Comparison of ENCODE assay signal across 17 cellular contexts in genomic region chr11:38547464-38547863, GRCh38.
DNase-seq lines count a peak whose midpoint lies in the region; ATAC-seq, FAIRE-seq and TF ChIP-seq lines count a peak whose summit lies in the region.
"Had no signal": no experiment of that assay in that cellular context is flagged by ENCODE, and none has a peak within 500 bp of the region (broad histone marks: within the 10 kb centered on the region; RNA-seq: fewer than 3 reads in every experiment).

No MANE protein-coding gene starts in this region.

- no peak overlapping the region for H3K27ac Mint-ChIP-seq in activated CD8-positive, alpha-beta memory T cell treated with anti-CD3 and anti-CD28 coated beads, Interleukin-2, amount 10 ng/mL, durations not matched to agents 7 days and 5 days
- H3K27ac Mint-ChIP-seq: IgD-negative memory B cell had no signal

- no peaks in the 10 kb centered on the region for H3K79me2 ChIP-seq in smooth muscle cell (ENCODE audit: low read depth)

- H3K9me3 Mint-ChIP-seq in activated CD8-positive, alpha-beta memory T cell treated with anti-CD3 and anti-CD28 coated beads, Interleukin-2, amount 10 ng/mL, durations not matched to agents 7 days and 5 days (ENCODE audit: low read depth) = peaks cover 2% of the 10 kb centered on the region

- H3K27me3 ChIP-seq in smooth muscle cell (ENCODE audit: low read depth) (no peaks in the 10 kb centered on the region), brain microvascular endothelial cell (replicated peaks) (no peaks in the 10 kb centered on the region)
- H3K27me3 ChIP-seq: BE2C had no signal

- peak; percentile 63 for FAIRE-seq in RCC 7860 (lab: Jason Lieb, UNC)

- H3K4me1 Mint-ChIP-seq in activated CD8-positive, alpha-beta memory T cell treated with anti-CD3 and anti-CD28 coated beads, Interleukin-2, amount 10 ng/mL, durations not matched to agents 7 days and 5 days = no peaks in the 10 kb centered on the region
- H3K4me1 Mint-ChIP-seq: CD4-positive, alpha-beta memory T cell; IgD-negative memory B cell had no signal

- peak overlapping the region; percentile 38 for H3K4me2 ChIP-seq in smooth muscle cell

- H3K4me3 ChIP-seq in epithelial cell of esophagus (ENCODE audit: low read length) (no peak overlapping the region), smooth muscle cell (no peak overlapping the region), brain microvascular endothelial cell (ENCODE audit: low read depth, low read length) (no peak overlapping the region)

- H4K20me1 ChIP-seq in smooth muscle cell (ENCODE audit: low read depth) = no peaks in the 10 kb centered on the region

- no peak for TF ChIP-seq CTCF in epithelial cell of esophagus (IDR thresholded peaks at IDR 0.05; ENCODE audit: insufficient read depth, low read depth, low read length, missing control alignments)
- TF ChIP-seq CTCF in smooth muscle cell (IDR thresholded peaks at IDR 0.05; ENCODE audit: borderline replicate concordance, insufficient read depth, poor library complexity, severe bottlenecking) = no peak
- TF ChIP-seq CTCF in brain microvascular endothelial cell (IDR thresholded peaks at IDR 0.05; ENCODE audit: low read depth, low read length, missing control alignments) = no peak

- no peaks in the 10 kb centered on the region for H3F3A ChIP-seq in smooth muscle cell (ENCODE audit: low read depth)

- DNase-seq in HPDE6-E6E7 (ENCODE audit: extremely low spot score) (peak; percentile 3), RCC 7860 (ENCODE audit: low spot score) (peak; percentile 10), epithelial cell of esophagus (ENCODE audit: low read depth) (peak; percentile 20), smooth muscle cell (lab: John Stamatoyannopoulos, UW; ENCODE audit: unreplicated experiment) (no peak), brain microvascular endothelial cell (no peak), foreskin melanocyte (no peak)
- DNase-seq in activated CD8-positive, alpha-beta memory T cell treated with anti-CD3 and anti-CD28 coated beads, Interleukin-2, amount 10 ng/mL, durations not matched to agents 7 days and 5 days = no peak
- DNase-seq: BE2C; CD4-positive, alpha-beta memory T cell; DMS79; GF-D8; NCI-H1092; NCI-H1694; NCI-H446; NCI-H774; SIG-M5 had no signal

- in situ Hi-C loops in brain microvascular endothelial cell (cut with HindIII; ENCODE audit: low pct_ligation_motif_present, low sequenced_read_pairs) = no loop called here

- no peaks in the 10 kb centered on the region for H3K4me1 ChIP-seq in smooth muscle cell (ENCODE audit: low read depth)
- H3K4me1 ChIP-seq: BE2C had no signal

- no peak overlapping the region for H3K4me3 Mint-ChIP-seq in activated CD8-positive, alpha-beta memory T cell treated with anti-CD3 and anti-CD28 coated beads, Interleukin-2, amount 10 ng/mL, durations not matched to agents 7 days and 5 days
- H3K4me3 Mint-ChIP-seq: CD4-positive, alpha-beta memory T cell; IgD-negative memory B cell had no signal

- H3K9me3 ChIP-seq in smooth muscle cell (replicated peaks; ENCODE audit: low read depth) = no peaks in the 10 kb centered on the region
- H3K9me3 ChIP-seq: BE2C had no signal

- no peaks in the 10 kb centered on the region for H3K36me3 ChIP-seq in smooth muscle cell (ENCODE audit: low read depth)
- no peaks in the 10 kb centered on the region for H3K36me3 ChIP-seq in brain microvascular endothelial cell (replicated peaks)
- H3K36me3 ChIP-seq: BE2C had no signal

- ATAC-seq in activated CD8-positive, alpha-beta memory T cell treated with anti-CD3 and anti-CD28 coated beads, Interleukin-2, amount 10 ng/mL, durations not matched to agents 7 days and 5 days = no peak

- CTCF ChIA-PET in activated CD8-positive, alpha-beta memory T cell treated with anti-CD3 and anti-CD28 coated beads, Interleukin-2, amount 10 ng/mL, durations not matched to agents 7 days and 5 days (lab: Charles Lee) = no interaction called here

- no peaks in the 10 kb centered on the region for H3K36me3 Mint-ChIP-seq in activated CD8-positive, alpha-beta memory T cell treated with anti-CD3 and anti-CD28 coated beads, Interleukin-2, amount 10 ng/mL, durations not matched to agents 7 days and 5 days
- H3K36me3 Mint-ChIP-seq: CD4-positive, alpha-beta memory T cell; IgD-negative memory B cell had no signal

- H3K27ac ChIP-seq in smooth muscle cell (ENCODE audit: low read depth) (peak overlapping the region; percentile 60), brain microvascular endothelial cell (no peak overlapping the region)

- H3K27me3 Mint-ChIP-seq in activated CD8-positive, alpha-beta memory T cell treated with anti-CD3 and anti-CD28 coated beads, Interleukin-2, amount 10 ng/mL, durations not matched to agents 7 days and 5 days = no peaks in the 10 kb centered on the region
- H3K27me3 Mint-ChIP-seq: CD4-positive, alpha-beta memory T cell; IgD-negative memory B cell had no signal

- H2AFZ ChIP-seq in smooth muscle cell (ENCODE audit: low read depth) = no peak overlapping the region

- 23% methylated on average over 1 of the region's 1 CpG for WGBS in smooth muscle cell (ENCODE audit: low lambda C conversion rate)

- no peak overlapping the region for H3K9ac ChIP-seq in smooth muscle cell (ENCODE audit: low read depth)

Comparison
In these comparisons a context has a peak if more than half of its experiments do, and no peak if none do; other contexts are left out.
1. DNase-seq: peak in HPDE6-E6E7 (single experiment), RCC 7860 (single experiment) and epithelial cell of esophagus (single experiment); none in smooth muscle cell (single experiment), brain microvascular endothelial cell (single experiment), foreskin melanocyte (single experiment) and activated CD8-positive, alpha-beta memory T cell treated with anti-CD3 and anti-CD28 coated beads, Interleukin-2, amount 10 ng/mL, durations not matched to agents 7 days and 5 days (single experiment).